In genomic region chr12:42421844-42422779, GRCh38 we compare ENCODE assay signal across 8 cellular contexts.
A peak's percentile ranks its signal among the peaks of the same experiment; 100 is the strongest.
DNase-seq lines count a peak whose midpoint lies in the region; ATAC-seq and TF ChIP-seq lines count a peak whose summit lies in the region.

No MANE protein-coding gene starts in this region.

- ATAC-seq in GM21529 (IDR thresholded peaks at IDR 0.05; ENCODE audit: unreplicated experiment): peak; percentile 92

- H3K14ac ChIP-seq in trophoblast cell (ENCODE audit: low read length): no peak overlapping the region

- no peak overlapping the region for H3K4me2 ChIP-seq in trophoblast cell (ENCODE audit: low read length)

- H4K12ac ChIP-seq in trophoblast cell (ENCODE audit: low read depth, low read length): no peak overlapping the region

- no peak overlapping the region for H3K23ac ChIP-seq in trophoblast cell (ENCODE audit: low read length)

- H4K91ac ChIP-seq in trophoblast cell (ENCODE audit: low read depth, low read length): no peak overlapping the region

- no peak overlapping the region for H3K4ac ChIP-seq in trophoblast cell (ENCODE audit: low read depth, low read length)

- H3K36me3 ChIP-seq in left ventricle myocardium inferior (no peaks in the 10 kb centered on the region), trophoblast cell (ENCODE audit: control insufficient read depth in 1 of 2, insufficient read depth in 2 of 2, low read length in 2 of 2) (peaks cover 0 to 2% of the 10 kb centered on the region in 2 experiments)

- H3K27ac ChIP-seq in left ventricle myocardium inferior (replicated peaks): peak overlapping the region; percentile 59
- no peak overlapping the region for H3K27ac ChIP-seq in trophoblast cell (ENCODE audit: low read depth, low read length)

- H3K4me1 ChIP-seq in left ventricle myocardium inferior (peaks cover 26% of the 10 kb centered on the region), trophoblast cell (ENCODE audit: control insufficient read depth in 1 of 2, insufficient read depth in 2 of 2, low read length in 2 of 2) (no peaks in the 10 kb centered on the region)

- H3K9me3 ChIP-seq in left ventricle myocardium inferior (replicated peaks): no peaks in the 10 kb centered on the region
- no peaks in the 10 kb centered on the region for H3K9me3 ChIP-seq in trophoblast cell (ENCODE audit: insufficient read depth, low read depth, low read length)

- no peak overlapping the region for H2BK12ac ChIP-seq in trophoblast cell (ENCODE audit: low read length)

- H3K79me2 ChIP-seq in trophoblast cell (ENCODE audit: control insufficient read depth, insufficient read depth, low read length, poor library complexity): no peaks in the 10 kb centered on the region

- no peak overlapping the region for H2AFZ ChIP-seq in trophoblast cell (ENCODE audit: insufficient read depth, low read length, poor library complexity)

- no CpG with 5 or more reads among the region's 3 CpGs for WGBS in trophoblast cell (ENCODE audit: extremely low coverage, insufficient coverage, insufficient read length)

- no peak overlapping the region for H3K18ac ChIP-seq in trophoblast cell (ENCODE audit: low read length)

- H2AK5ac ChIP-seq in trophoblast cell (ENCODE audit: low read length): no peak overlapping the region

- DNase-seq in GM03348 (ENCODE audit: low spot score) (peak; percentile 24), KBM-7 (peak; percentile 37), left ventricle myocardium inferior (no peak), foreskin melanocyte (no peak), COLO829 (ENCODE audit: low spot score) (no peak), trophoblast cell (no peak), NCI-H146 (lab: John Stamatoyannopoulos, UW) (no peak)

- in situ Hi-C loops in KBM-7 (cut with MboI; ENCODE audit: low pct_unique_long_range_greater_than_20kb, low sequenced_read_pairs): no loop called here

- no peak for TF ChIP-seq CTCF in left ventricle myocardium inferior (IDR thresholded peaks at IDR 0.05; ENCODE audit: borderline replicate concordance)

- H3K27me3 ChIP-seq in left ventricle myocardium inferior (ENCODE audit: low read depth) (no peaks in the 10 kb centered on the region), trophoblast cell (ENCODE audit: insufficient read depth, low read length) (no peaks in the 10 kb centered on the region)

- H3K79me1 ChIP-seq in trophoblast cell (ENCODE audit: low read length): no peaks in the 10 kb centered on the region

- no peak overlapping the region for H3K9ac ChIP-seq in trophoblast cell (ENCODE audit: low read length)

- no peak overlapping the region for H4K8ac ChIP-seq in trophoblast cell (ENCODE audit: low read depth, low read length)

- no peak overlapping the region for H3K4me3 ChIP-seq in left ventricle myocardium inferior
- H3K4me3 ChIP-seq in trophoblast cell (ENCODE audit: low read depth, low read length): no peak overlapping the region

- no peak overlapping the region for H2BK5ac ChIP-seq in trophoblast cell (ENCODE audit: low read depth, low read length, poor library complexity)

- intact Hi-C loops in left ventricle myocardium inferior (cut with micrococcal nuclease): no loop called here

- no peak overlapping the region for H2BK120ac ChIP-seq in trophoblast cell (ENCODE audit: insufficient read depth, low read length, poor library complexity)

Comparison
In these comparisons a context has a peak if more than half of its experiments do, and no peak if none do; other contexts are left out.
1. DNase-seq: peak in GM03348 (single experiment) and KBM-7 (single experiment); none in left ventricle myocardium inferior (single experiment), foreskin melanocyte (single experiment), COLO829 (single experiment), trophoblast cell (0 of 2) and NCI-H146 (single experiment).